ENCODE assay signal across 10 cellular contexts in the genomic region with DNA sequence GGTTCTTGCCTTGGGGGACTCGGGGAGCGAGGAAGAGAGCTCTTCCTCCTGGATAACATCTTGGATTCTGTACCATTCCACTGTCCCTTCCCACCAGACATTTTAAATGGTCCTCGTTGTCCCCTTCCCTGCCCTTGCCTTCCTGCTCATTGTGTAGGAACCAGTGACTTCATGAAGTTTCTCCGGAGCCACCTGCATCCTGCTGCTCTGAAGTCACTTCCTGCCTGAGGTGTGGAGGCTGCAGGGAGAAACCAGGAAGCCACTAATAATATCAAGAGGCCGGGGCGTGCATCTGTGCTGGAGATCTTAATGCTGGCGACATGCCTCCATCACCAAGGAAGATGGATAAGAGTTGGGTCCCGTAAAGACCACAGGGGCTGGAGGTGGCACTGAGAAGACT. TPM values are rescaled to one million over a fixed set of nuclear protein-coding genes. Genes with fewer than 3 reads are reported as not detected.
DNase-seq lines count a peak whose midpoint lies in the region; ATAC-seq and TF ChIP-seq lines count a peak whose summit lies in the region.
"Had no signal": no experiment of that assay in that cellular context is flagged by ENCODE, and none has a peak within 500 bp of the region (broad histone marks: within the 10 kb centered on the region; RNA-seq: fewer than 3 reads in every experiment).

No MANE protein-coding gene starts in this region.

- DNase-seq in GM10266 (ENCODE audit: extremely low spot score) (peak; percentile 45), gastrocnemius medialis (no peak), brain microvascular endothelial cell (no peak), OCI-LY7 (ENCODE audit: low spot score) (no peak), hippocampal formation (lab: John Stamatoyannopoulos, UW) (no peak)
- DNase-seq in activated CD4-positive, CD25-positive, alpha-beta regulatory T cell treated with anti-CD3 and anti-CD28 coated beads, Interleukin-2, amount 50 U/mL, for 72 hours = peak; percentile 47
- peak; percentile 11 for DNase-seq in effector CD8-positive, alpha-beta T cell (lab: John Stamatoyannopoulos, UW)
- DNase-seq: NCI-H1694 treated with DMSO at 0.1 percent for 48 hours had no signal

- H3K4me1 ChIP-seq in gastrocnemius medialis (peaks cover 0 to 4% of the 10 kb centered on the region in 2 donors), OCI-LY7 (ENCODE audit: insufficient read depth, low read length, poor library complexity, severe bottlenecking) (no peaks in the 10 kb centered on the region)

- peak in 1 of 2 donors; percentile 48 for TF ChIP-seq POLR2A in gastrocnemius medialis (IDR thresholded peaks at IDR 0.05)

- in situ Hi-C loops in gastrocnemius medialis (cut with MboI; ENCODE audit: low sequenced_read_pairs in 4 of 4) (loop anchor here in 1 of 4 donors (25.0 kb wide), 1 partner anchor 308 kb away; the partner anchor contains the start of genes ACAP1 and NEURL4), brain microvascular endothelial cell (cut with HindIII; ENCODE audit: low pct_ligation_motif_present, low sequenced_read_pairs) (no loop called here)

- intact Hi-C loops in gastrocnemius medialis (cut with DNase I; ENCODE audit: low total_unique reads) (loop anchor here (10.0 kb wide), 1 partner anchor 455 kb away; the partner anchor contains the start of genes POLR2A and SLC35G6), OCI-LY7 (cut with micrococcal nuclease; ENCODE audit: unreplicated experiment) (no loop called here)

- H3K9me3 ChIP-seq in gastrocnemius medialis = no peaks in the 10 kb centered on the region
- no peaks in the 10 kb centered on the region for H3K9me3 ChIP-seq in OCI-LY7 (ENCODE audit: low read length)
- H3K9me3 ChIP-seq: neutrophil had no signal

- H3K36me3 ChIP-seq in gastrocnemius medialis (no peaks in the 10 kb centered on the region), brain microvascular endothelial cell (replicated peaks) (no peaks in the 10 kb centered on the region), OCI-LY7 (ENCODE audit: insufficient read depth, low read length) (no peaks in the 10 kb centered on the region)
- H3K36me3 ChIP-seq: neutrophil had no signal

- H3K4me3 ChIP-seq in gastrocnemius medialis (no peak overlapping the region), brain microvascular endothelial cell (ENCODE audit: low read depth, low read length) (no peak overlapping the region), OCI-LY7 (ENCODE audit: low read depth, low read length, poor library complexity, severe bottlenecking) (no peak overlapping the region)

- CTCF ChIA-PET in OCI-LY7 (lab: Charles Lee; ENCODE audit: unreplicated experiment) = no interaction called here

- BruUV-seq in OCI-LY7 (replicated peaks; lab: Mats Ljungman, UMichigan) = no TSS peak

- H3K27ac ChIP-seq in gastrocnemius medialis (peak overlapping the region; percentile 62 to 99 (median 72)), brain microvascular endothelial cell (no peak overlapping the region), OCI-LY7 (ENCODE audit: low read depth, low read length, poor library complexity, severe bottlenecking) (no peak overlapping the region)
- H3K27ac ChIP-seq: neutrophil had no signal

- no peak overlapping the region for H2AFZ ChIP-seq in OCI-LY7 (ENCODE audit: low read length)

- H4K20me1 ChIP-seq in OCI-LY7 (ENCODE audit: insufficient read depth, low read length) = no peaks in the 10 kb centered on the region

- ATAC-seq in gastrocnemius medialis (peak; percentile 66 to 70), GM21723 (IDR thresholded peaks at IDR 0.05; ENCODE audit: unreplicated experiment) (no peak)

- POLR2A ChIA-PET in OCI-LY7 (lab: Charles Lee) = no interaction called here

- no peak overlapping the region for H3K4me2 ChIP-seq in OCI-LY7 (ENCODE audit: low read length)

- H3K27me3 ChIP-seq in gastrocnemius medialis = no peaks in the 10 kb centered on the region
- H3K27me3 ChIP-seq in brain microvascular endothelial cell (replicated peaks) = no peaks in the 10 kb centered on the region
- H3K27me3 ChIP-seq: neutrophil had no signal

- TF ChIP-seq CTCF in GM10266 (IDR thresholded peaks at IDR 0.05; ENCODE audit: control insufficient read depth, insufficient read depth, low read depth, missing control alignments) = no peak
- no peak for TF ChIP-seq CTCF in gastrocnemius medialis (IDR thresholded peaks at IDR 0.05 in 4 of 5, conservative IDR thresholded peaks at IDR 0.05 in 1 of 5)
- TF ChIP-seq CTCF in brain microvascular endothelial cell (IDR thresholded peaks at IDR 0.05; ENCODE audit: low read depth, low read length, missing control alignments) = no peak
- no peak for TF ChIP-seq CTCF in OCI-LY7 (conservative IDR thresholded peaks at IDR 0.05; ENCODE audit: low read length)

- no peaks in the 10 kb centered on the region for H3K9me2 ChIP-seq in OCI-LY7 (ENCODE audit: insufficient read depth, low read length)

- no peaks in the 10 kb centered on the region for H3K79me2 ChIP-seq in OCI-LY7 (ENCODE audit: insufficient read depth, low read depth, low read length)

RNA-seq across cellular contexts. Expression of gene SLC16A13, which starts 6.2 kb away (rescaled TPM):
- total RNA-seq in gastrocnemius medialis = under 1 TPM in 2 of 4 donors, not detected in 2; 0.36 to 0.49 TPM
- total RNA-seq in OCI-LY7 (2014; rRNA removed; shearing (Covaris generic)) = 0.77 and 2.8 TPM in 2 replicates
- 18.3 and 22.5 TPM in 2 replicates for total RNA-seq in OCI-LY7 (2022)

RNA-seq across cellular contexts. Expression of gene BCL6B, which starts 6.8 kb away (rescaled TPM):
- total RNA-seq in gastrocnemius medialis (1 to 10 TPM; 1.2 to 3.9 (median 2.1) TPM), OCI-LY7 (2022) (not detected in 2 replicates)
- total RNA-seq in OCI-LY7 (2014; rRNA removed; shearing (Covaris generic)) = not detected in 2 replicates

RNA-seq across cellular contexts. Expression of gene SLC16A11, which starts 14.2 kb away (rescaled TPM):
- total RNA-seq in gastrocnemius medialis = under 1 TPM in 2 of 4 donors, not detected in 2; 0.31 to 0.78 TPM
- not detected in 2 replicates for total RNA-seq in OCI-LY7 (2014; rRNA removed; shearing (Covaris generic))
- not detected in 2 replicates for total RNA-seq in OCI-LY7 (2022)

RNA-seq across cellular contexts. Expression of gene RNASEK, which starts 17.2 kb away (rescaled TPM):
- 100 to 1,000 TPM; 181 to 201 (median 190) TPM for total RNA-seq in gastrocnemius medialis
- 110 and 145 TPM in 2 replicates for total RNA-seq in OCI-LY7 (2014; rRNA removed; shearing (Covaris generic))
- total RNA-seq in OCI-LY7 (2022) = 126 and 139 TPM in 2 replicates

RNA-seq across cellular contexts. Expression of gene ALOX12, which starts 33.8 kb away (rescaled TPM):
- total RNA-seq in gastrocnemius medialis (not detected), OCI-LY7 (2022) (not detected in 2 replicates)
- not detected in 2 replicates for total RNA-seq in OCI-LY7 (2014; rRNA removed; shearing (Covaris generic))

Comparison
In these comparisons a context has a peak if more than half of its experiments do, and no peak if none do; other contexts are left out.
1. DNase-seq: peak in GM10266 (single experiment), activated CD4-positive, CD25-positive, alpha-beta regulatory T cell treated with anti-CD3 and anti-CD28 coated beads, Interleukin-2, amount 50 U/mL, for 72 hours (single experiment) and effector CD8-positive, alpha-beta T cell (single experiment); none in gastrocnemius medialis (0 of 2), brain microvascular endothelial cell (single experiment), OCI-LY7 (single experiment) and hippocampal formation (0 of 2).
2. H3K27ac ChIP-seq: peak in gastrocnemius medialis (4 of 4); none in brain microvascular endothelial cell (single experiment) and OCI-LY7 (single experiment).